ENCODE assay signal across 8 cellular contexts in genomic region chr9:113219972-113220371, GRCh38. TPM values are rescaled to one million over a fixed set of nuclear protein-coding genes. Genes with fewer than 3 reads are reported as not detected.
DNase-seq lines count a peak whose midpoint lies in the region; ATAC-seq and TF ChIP-seq lines count a peak whose summit lies in the region.

No MANE protein-coding gene starts in this region.

- ATAC-seq in GM18873 (IDR thresholded peaks at IDR 0.05; ENCODE audit: low FRiP score, unreplicated experiment) (peak; percentile 67), HG03108 (IDR thresholded peaks at IDR 0.05; ENCODE audit: unreplicated experiment) (peak; percentile 52)
- ATAC-seq in stimulated activated naive B cell treated with anti-CD40 and anti-IgM and Interleukin-4, amounts not matched to agents 10 μg/mL and 1 μg/mL and 100 μg/mL, for 72 hours (replicated peaks): peak; percentile 76

- H3K4me3 Mint-ChIP-seq in T-helper 1 cell treated with Interleukin-12 subunit alpha and Interleukin-12 subunit beta and Interleukin-4 antibody, amounts not matched to agents 30 μg/mL and 1 μg/mL, for 36 hours: peak overlapping the region; percentile 95
- H3K4me3 Mint-ChIP-seq in stimulated activated naive B cell treated with anti-CD40 and anti-IgM and Interleukin-4, amounts not matched to agents 10 μg/mL and 1 μg/mL and 100 μg/mL, for 72 hours: peak overlapping the region; percentile 96 to 97

- no peaks in the 10 kb centered on the region for H3K9me3 ChIP-seq in BE2C

- H3K27me3 ChIP-seq in BE2C: no peaks in the 10 kb centered on the region

- H3K27ac Mint-ChIP-seq in T-helper 1 cell treated with Interleukin-12 subunit alpha and Interleukin-12 subunit beta and Interleukin-4 antibody, amounts not matched to agents 30 μg/mL and 1 μg/mL, for 36 hours: peak overlapping the region; percentile 80
- H3K27ac Mint-ChIP-seq in stimulated activated naive B cell treated with anti-CD40 and anti-IgM and Interleukin-4, amounts not matched to agents 10 μg/mL and 1 μg/mL and 100 μg/mL, for 72 hours: peak overlapping the region; percentile 88

- H3K27me3 Mint-ChIP-seq in T-helper 1 cell treated with Interleukin-12 subunit alpha and Interleukin-12 subunit beta and Interleukin-4 antibody, amounts not matched to agents 30 μg/mL and 1 μg/mL, for 36 hours (ENCODE audit: low read depth): no peaks in the 10 kb centered on the region
- no peaks in the 10 kb centered on the region for H3K27me3 Mint-ChIP-seq in stimulated activated naive B cell treated with anti-CD40 and anti-IgM and Interleukin-4, amounts not matched to agents 10 μg/mL and 1 μg/mL and 100 μg/mL, for 72 hours

- H3K4me1 ChIP-seq in BE2C: no peaks in the 10 kb centered on the region

- H3K36me3 Mint-ChIP-seq in T-helper 1 cell treated with Interleukin-12 subunit alpha and Interleukin-12 subunit beta and Interleukin-4 antibody, amounts not matched to agents 30 μg/mL and 1 μg/mL, for 36 hours (ENCODE audit: low read depth): peaks cover 10% of the 10 kb centered on the region
- peaks cover 8 to 10% of the 10 kb centered on the region in 2 donors for H3K36me3 Mint-ChIP-seq in stimulated activated naive B cell treated with anti-CD40 and anti-IgM and Interleukin-4, amounts not matched to agents 10 μg/mL and 1 μg/mL and 100 μg/mL, for 72 hours

- peak overlapping the region; percentile 98 for H3K4me3 ChIP-seq in BE2C (ENCODE audit: low read depth, low read length)

- H3K36me3 ChIP-seq in BE2C: peaks cover 6% of the 10 kb centered on the region

- H3K4me1 Mint-ChIP-seq in T-helper 1 cell treated with Interleukin-12 subunit alpha and Interleukin-12 subunit beta and Interleukin-4 antibody, amounts not matched to agents 30 μg/mL and 1 μg/mL, for 36 hours (ENCODE audit: low read depth): peaks cover 39% of the 10 kb centered on the region
- H3K4me1 Mint-ChIP-seq in stimulated activated naive B cell treated with anti-CD40 and anti-IgM and Interleukin-4, amounts not matched to agents 10 μg/mL and 1 μg/mL and 100 μg/mL, for 72 hours: peaks cover 16 to 43% of the 10 kb centered on the region in 2 donors

- no peak for DNase-seq in BE2C
- DNase-seq in germinal center (ENCODE audit: low spot score): peak; percentile 15
- DNase-seq in stimulated activated naive B cell treated with anti-CD40 and anti-IgM and Interleukin-4, amounts not matched to agents 10 μg/mL and 1 μg/mL and 100 μg/mL, for 72 hours: peak; percentile 51
- DNase-seq in globus pallidus (ENCODE audit: low spot score): no peak
- no peak for DNase-seq in T-helper 9 cell

- no peaks in the 10 kb centered on the region for H3K9me3 Mint-ChIP-seq in T-helper 1 cell treated with Interleukin-12 subunit alpha and Interleukin-12 subunit beta and Interleukin-4 antibody, amounts not matched to agents 30 μg/mL and 1 μg/mL, for 36 hours
- no peaks in the 10 kb centered on the region for H3K9me3 Mint-ChIP-seq in stimulated activated naive B cell treated with anti-CD40 and anti-IgM and Interleukin-4, amounts not matched to agents 10 μg/mL and 1 μg/mL and 100 μg/mL, for 72 hours

- no peak for TF ChIP-seq CTCF in BE2C (IDR thresholded peaks at IDR 0.05; ENCODE audit: low read depth, low read length)

RNA-seq across cellular contexts. Expression of gene FKBP15, which starts 1.1 kb away (rescaled TPM):
- polyA plus RNA-seq in BE2C (2012; ENCODE audit: insufficient read depth, insufficient read length, low read depth): 19.7 TPM

RNA-seq across cellular contexts. Expression of gene SLC31A1, which starts 1.4 kb away (rescaled TPM):
- polyA plus RNA-seq in BE2C (2012; ENCODE audit: insufficient read depth, insufficient read length, low read depth): 28.9 TPM

RNA-seq across cellular contexts. Expression of gene CDC26, which starts 55.4 kb away (rescaled TPM):
- 40.2 TPM for polyA plus RNA-seq in BE2C (2012; ENCODE audit: insufficient read depth, insufficient read length, low read depth)

RNA-seq across cellular contexts. Expression of gene PRPF4, which starts 55.5 kb away (rescaled TPM):
- polyA plus RNA-seq in BE2C (2012; ENCODE audit: insufficient read depth, insufficient read length, low read depth): 75.8 TPM

Comparison
In these comparisons a context has a peak if more than half of its experiments do, and no peak if none do; other contexts are left out.
1. DNase-seq: peak in germinal center (single experiment) and stimulated activated naive B cell treated with anti-CD40 and anti-IgM and Interleukin-4, amounts not matched to agents 10 μg/mL and 1 μg/mL and 100 μg/mL, for 72 hours (single experiment); none in BE2C (single experiment), globus pallidus (single experiment) and T-helper 9 cell (single experiment).
2. Peak in every context shown above with its lines, with median percentiles within 50 percentile points of each other: ATAC-seq.